ENCODE assay signal across 8 cellular contexts in the genomic region with DNA sequence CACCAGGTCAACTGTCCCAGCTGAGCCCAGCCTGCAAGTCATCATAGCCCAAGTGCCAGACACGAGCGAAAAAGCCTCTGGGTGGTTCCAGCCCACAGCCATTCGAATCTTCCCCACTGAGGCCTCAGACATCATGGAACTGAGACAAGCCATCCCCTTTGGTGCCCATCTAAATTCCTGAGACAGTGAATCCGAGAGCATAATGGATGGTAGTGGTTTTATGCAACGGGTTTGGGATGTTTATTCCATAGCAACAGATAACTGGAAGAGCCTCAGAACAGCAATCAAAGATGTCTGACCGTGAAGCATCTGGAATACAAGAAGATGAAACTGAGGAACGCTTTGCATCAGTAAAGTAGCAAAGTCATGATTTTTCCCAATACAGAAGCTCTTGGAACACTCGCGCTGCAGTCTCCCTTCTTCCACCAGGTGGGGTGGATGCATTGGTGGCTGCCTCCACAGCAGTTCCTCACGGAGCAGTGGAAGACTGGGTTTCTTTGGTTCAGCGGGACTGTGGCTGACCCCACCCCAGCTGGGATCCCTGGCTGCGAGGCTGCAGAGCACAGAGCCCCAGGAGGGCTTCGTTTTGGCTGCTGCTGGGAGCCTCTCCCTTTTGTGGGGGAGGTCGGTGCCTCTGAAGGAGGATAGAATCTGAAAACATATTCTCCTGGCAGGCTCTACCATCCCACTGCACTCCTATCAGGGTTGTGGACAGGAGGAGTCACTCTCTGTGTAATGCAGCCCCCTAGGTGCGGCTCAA. TPM values are rescaled to one million over a fixed set of nuclear protein-coding genes. Genes with fewer than 3 reads are reported as not detected.
DNase-seq lines count a peak whose midpoint lies in the region; ATAC-seq and TF ChIP-seq lines count a peak whose summit lies in the region.

No MANE protein-coding gene starts in this region.

- in situ Hi-C loops in IMR-90 (cut with MboI; ENCODE audit: low sequenced_read_pairs) = loop anchor here (25.0 kb wide), 1 partner anchor 332 kb away; no protein-coding TSS in a partner anchor

- H3K4me1 ChIP-seq in IMR-90 (ENCODE audit: control insufficient read depth, insufficient read depth, low read length) (peaks cover 6% of the 10 kb centered on the region), sigmoid colon (peaks cover 0 to 8% (median 4%) of the 10 kb centered on the region in 4 donors)

- H3K9ac ChIP-seq in IMR-90 (ENCODE audit: low read depth, low read length) = no peak overlapping the region
- no peak overlapping the region for H3K9ac ChIP-seq in SK-N-MC (ENCODE audit: insufficient read length)

- H3K27ac ChIP-seq in IMR-90 (ENCODE audit: insufficient read depth, low read length) (no peak overlapping the region), SK-N-MC (no peak overlapping the region), sigmoid colon (peak overlapping the region in 1 of 4 donors; percentile 32)

- peak overlapping the region; percentile 7; the same call in 1 of the 2 replicates for H4K91ac ChIP-seq in IMR-90 (ENCODE audit: insufficient read depth, low read depth, low read length)

- peak overlapping the region; percentile 88 for H2BK120ac ChIP-seq in IMR-90 (ENCODE audit: low read depth, low read length)

- peak overlapping the region; percentile 75 for H2AK9ac ChIP-seq in IMR-90 (replicated peaks; ENCODE audit: low read depth, low read length, poor library complexity)

- DNase-seq in EH (ENCODE audit: low read depth) (peak; percentile 75), IMR-90 (peak; percentile 78), SK-N-MC (ENCODE audit: low read depth, low spot score) (no peak), astrocyte of the hippocampus (ENCODE audit: low read depth, low spot score) (peak; percentile 87), hippocampal formation (lab: John Stamatoyannopoulos, UW) (peak; percentile 57 to 75), sigmoid colon (peak; percentile 87), NCI-H1048 (lab: John Stamatoyannopoulos, UW) (no peak)
- DNase-seq in activated T-helper 2 cell treated with anti-CD3 and anti-CD28 coated beads, Interferon-gamma antibody, Interleukin-2, Interleukin-4, amounts not matched to agents 10 μg/mL and 5 μg/mL and 100 μg/mL, durations not matched to agents 14 hours and 24 hours and 36 hours (ENCODE audit: low spot score) = no peak

- no peak overlapping the region for H3K18ac ChIP-seq in IMR-90 (ENCODE audit: low read depth, low read length)

- no peak overlapping the region for H3K4me3 ChIP-seq in IMR-90 (ENCODE audit: insufficient read depth, low read depth, low read length)
- peak overlapping the region; percentile 48; the same call in 1 of the 2 replicates for H3K4me3 ChIP-seq in SK-N-MC
- H3K4me3 ChIP-seq in sigmoid colon = peak overlapping the region in 3 of 4 donors; percentile 14 to 31 (median 31)

- WGBS in IMR-90 (ENCODE audit: extremely low coverage in 2 of 2, insufficient read length in 1 of 2), 2 experiments = no CpG with 5 or more reads among the region's 15 CpGs
- WGBS in sigmoid colon, 2 donors = 22 to 36% methylated on average over 15 of the region's 15 CpGs

- TF ChIP-seq POLR2A in IMR-90 (IDR thresholded peaks at IDR 0.05; ENCODE audit: low read depth, low read length) (peak; percentile 50; the same call in 1 of the 2 replicates), sigmoid colon (IDR thresholded peaks at IDR 0.05) (no peak)

- no peak overlapping the region for H3K27ac Mint-ChIP-seq in activated T-helper 2 cell treated with anti-CD3 and anti-CD28 coated beads, Interferon-gamma antibody, Interleukin-2, Interleukin-4, amounts not matched to agents 10 μg/mL and 5 μg/mL and 100 μg/mL, durations not matched to agents 14 hours and 24 hours and 36 hours

- H3K4me2 ChIP-seq in IMR-90 (ENCODE audit: low read depth, low read length) = peak overlapping the region; percentile 57

- 0 out of 2 replicates have a peak overlapping the region, but pooled peaks have one; percentile 54 for H4K5ac ChIP-seq in IMR-90 (ENCODE audit: low read depth, low read length)

- no TSS peak for BruUV-seq in IMR-90 (replicated peaks; lab: Mats Ljungman, UMichigan)

- CTCF ChIA-PET in IMR-90 (lab: Yijun Ruan, JAX) = interaction anchor here (1.1 kb wide), 4 partner anchors 11 to 259 kb away, joined by 3 to 10 read pairs (median 6); no protein-coding TSS in a partner anchor

- TF ChIP-seq CTCF in IMR-90 (conservative IDR thresholded peaks at IDR 0.05; ENCODE audit: low read depth, low read length) (peak; percentile 87), sigmoid colon (IDR thresholded peaks at IDR 0.05) (peak; percentile 81 to 88 (median 85))

- H2AK5ac ChIP-seq in IMR-90 (ENCODE audit: low read depth, low read length) = peak overlapping the region; percentile 49; the same call in 1 of the 2 replicates

- H3K9me3 Mint-ChIP-seq in activated T-helper 2 cell treated with anti-CD3 and anti-CD28 coated beads, Interferon-gamma antibody, Interleukin-2, Interleukin-4, amounts not matched to agents 10 μg/mL and 5 μg/mL and 100 μg/mL, durations not matched to agents 14 hours and 24 hours and 36 hours = no peaks in the 10 kb centered on the region

- H3K36me3 ChIP-seq in IMR-90 (ENCODE audit: control insufficient read depth, insufficient read depth, low read length) (no peaks in the 10 kb centered on the region), SK-N-MC (ENCODE audit: insufficient read depth, low read length) (no peaks in the 10 kb centered on the region), sigmoid colon (no peaks in the 10 kb centered on the region)

- no peak overlapping the region for H2BK5ac ChIP-seq in IMR-90 (ENCODE audit: low read depth, low read length, poor library complexity, severe bottlenecking)

- H3K27me3 ChIP-seq in IMR-90 (ENCODE audit: control insufficient read depth, insufficient read depth, low read length) = no peaks in the 10 kb centered on the region
- H3K27me3 ChIP-seq in sigmoid colon = no peaks in the 10 kb centered on the region

- no peaks in the 10 kb centered on the region for H3K36me3 Mint-ChIP-seq in activated T-helper 2 cell treated with anti-CD3 and anti-CD28 coated beads, Interferon-gamma antibody, Interleukin-2, Interleukin-4, amounts not matched to agents 10 μg/mL and 5 μg/mL and 100 μg/mL, durations not matched to agents 14 hours and 24 hours and 36 hours (ENCODE audit: low read depth)

- no peaks in the 10 kb centered on the region for H4K20me1 ChIP-seq in IMR-90 (ENCODE audit: insufficient read depth, low read length)

- intact Hi-C loops in IMR-90 (cut with micrococcal nuclease) = loop anchor here (1.0 kb wide), 2 partner anchors 25 to 89 kb away; no protein-coding TSS in a partner anchor
- intact Hi-C loops in sigmoid colon (cut with DNase I) = loop anchor here (1.0 kb wide), 1 partner anchor 89 kb away; no protein-coding TSS in a partner anchor
- intact Hi-C loops in activated T-helper 2 cell treated with anti-CD3 and anti-CD28 coated beads, Interferon-gamma antibody, Interleukin-2, Interleukin-4, amounts not matched to agents 10 μg/mL and 5 μg/mL and 100 μg/mL, durations not matched to agents 14 hours and 24 hours and 36 hours (cut with micrococcal nuclease) = no loop called here

- peak overlapping the region in 1 of 2 experiments; percentile 79; a peak in 2 of 4 replicates for H4K8ac ChIP-seq in IMR-90 (ENCODE audit: low read depth in 2 of 2, low read length in 2 of 2)

- TF ChIP-seq RAD21 in IMR-90 (IDR thresholded peaks at IDR 0.05; ENCODE audit: low read length) = peak; percentile 90

- H3K9me1 ChIP-seq in IMR-90 (ENCODE audit: insufficient read depth, low read length) = no peaks in the 10 kb centered on the region

- H3K4me1 Mint-ChIP-seq in activated T-helper 2 cell treated with anti-CD3 and anti-CD28 coated beads, Interferon-gamma antibody, Interleukin-2, Interleukin-4, amounts not matched to agents 10 μg/mL and 5 μg/mL and 100 μg/mL, durations not matched to agents 14 hours and 24 hours and 36 hours (ENCODE audit: low read depth) = peaks cover 4% of the 10 kb centered on the region

- peaks cover 0 to 6% of the 10 kb centered on the region in 2 experiments; a peak in 1 of 4 replicates for H3K79me1 ChIP-seq in IMR-90 (ENCODE audit: low read depth in 1 of 2, low read length in 2 of 2)

- H3K23ac ChIP-seq in IMR-90 (ENCODE audit: low read depth, low read length) = peak overlapping the region; percentile 34; the same call in 1 of the 2 replicates

- H3K9me3 ChIP-seq in IMR-90 (ENCODE audit: control insufficient read depth, insufficient read depth, low read length) = no peaks in the 10 kb centered on the region
- no peaks in the 10 kb centered on the region for H3K9me3 ChIP-seq in SK-N-MC (ENCODE audit: low read depth, low read length)
- no peaks in the 10 kb centered on the region for H3K9me3 ChIP-seq in sigmoid colon

- peak overlapping the region; percentile 41 for H3K4ac ChIP-seq in IMR-90 (ENCODE audit: low read depth, low read length)

- POLR2A ChIA-PET in IMR-90 (lab: Charles Lee; ENCODE audit: unreplicated experiment) = no interaction called here

- peak overlapping the region; percentile 95 for H2AFZ ChIP-seq in IMR-90 (replicated peaks; ENCODE audit: low read length, poor library complexity)

- peak overlapping the region; percentile 22; the same call in 1 of the 2 replicates for H3K14ac ChIP-seq in IMR-90 (replicated peaks; ENCODE audit: low read depth, low read length)

- peak; percentile 98 for ATAC-seq in IMR-90 (ENCODE audit: low read depth)

- dilution Hi-C loops in IMR-90 (cut with HindIII; ENCODE audit: low sequenced_read_pairs, unreplicated experiment) = loop anchor here (10.0 kb wide), 1 partner anchor 90 kb away; no protein-coding TSS in a partner anchor

- no peak overlapping the region for H3K4me3 Mint-ChIP-seq in activated T-helper 2 cell treated with anti-CD3 and anti-CD28 coated beads, Interferon-gamma antibody, Interleukin-2, Interleukin-4, amounts not matched to agents 10 μg/mL and 5 μg/mL and 100 μg/mL, durations not matched to agents 14 hours and 24 hours and 36 hours (ENCODE audit: low read depth)

- peak overlapping the region; percentile 57; the same call in 1 of the 2 replicates for H2BK20ac ChIP-seq in IMR-90 (ENCODE audit: low read depth, low read length)

- peaks cover 35% of the 10 kb centered on the region for H3K27me3 Mint-ChIP-seq in activated T-helper 2 cell treated with anti-CD3 and anti-CD28 coated beads, Interferon-gamma antibody, Interleukin-2, Interleukin-4, amounts not matched to agents 10 μg/mL and 5 μg/mL and 100 μg/mL, durations not matched to agents 14 hours and 24 hours and 36 hours (ENCODE audit: low read depth)

- H2BK15ac ChIP-seq in IMR-90 (ENCODE audit: low read depth, low read length) = peak overlapping the region; percentile 9; the same call in 1 of the 3 replicates

- no peak overlapping the region for H3K56ac ChIP-seq in IMR-90 (ENCODE audit: extremely low read depth, insufficient read depth, low read length)

- no peak for TF ChIP-seq EP300 in sigmoid colon (IDR thresholded peaks at IDR 0.05)

RNA-seq across cellular contexts. Expression of gene PDE8A, which starts 26.4 kb away (rescaled TPM):
- 32.4 and 40.3 TPM in 2 replicates for total RNA-seq in IMR-90 (2012; rRNA removed)
- 27.9 and 35.9 TPM in 2 replicates for polyA plus RNA-seq in IMR-90 (2012; rRNA removed)
- polyA plus RNA-seq in IMR-90 (2012; cell fraction: cytosol; rRNA removed) = 6.7 and 13.5 TPM in 2 replicates
- polyA plus RNA-seq in IMR-90 (2012; cell fraction: nucleus; rRNA removed; ENCODE audit: low replicate concordance) = 26.0 and 126 TPM in 2 replicates
- 10 to 100 TPM; 27.8 to 43.2 (median 36.3) TPM for total RNA-seq in sigmoid colon
- polyA plus RNA-seq in sigmoid colon = 10 to 100 TPM; 39.0 to 45.5 (median 39.8) TPM
- total RNA-seq in activated T-helper 2 cell treated with anti-CD3 and anti-CD28 coated beads, Interferon-gamma antibody, Interleukin-2, Interleukin-4, amounts not matched to agents 10 μg/mL and 5 μg/mL and 100 μg/mL, durations not matched to agents 14 hours and 24 hours and 36 hours = 20.4 and 24.2 TPM in 2 replicates

Comparison
In these comparisons a context has a peak if more than half of its experiments do, and no peak if none do; other contexts are left out.
1. DNase-seq: peak in EH (single experiment), IMR-90 (single experiment), astrocyte of the hippocampus (single experiment), hippocampal formation (2 of 2) and sigmoid colon (single experiment); none in SK-N-MC (single experiment), activated T-helper 2 cell treated with anti-CD3 and anti-CD28 coated beads, Interferon-gamma antibody, Interleukin-2, Interleukin-4, amounts not matched to agents 10 μg/mL and 5 μg/mL and 100 μg/mL, durations not matched to agents 14 hours and 24 hours and 36 hours (single experiment) and NCI-H1048 (single experiment).